24 cellular contexts compared by ENCODE assay signal in genomic region chr15:90974216-90974615, GRCh38. TPM values are rescaled to one million over a fixed set of nuclear protein-coding genes. Genes with fewer than 3 reads are reported as not detected.
DNase-seq lines count a peak whose midpoint lies in the region; ATAC-seq and TF ChIP-seq lines count a peak whose summit lies in the region.
"Had no signal": no experiment of that assay in that cellular context is flagged by ENCODE, and none has a peak within 500 bp of the region (broad histone marks: within the 10 kb centered on the region; RNA-seq: fewer than 3 reads in every experiment).

No MANE protein-coding gene starts in this region.

- H3K9ac ChIP-seq in endodermal cell (ENCODE audit: extremely low read depth, low read length, poor library complexity, severe bottlenecking) = no peak overlapping the region
- H3K9ac ChIP-seq: BLaER1 treated with 17β-estradiol and CSF1 and Interleukin-3, amounts not matched to agents 10 nM and 100 nM; GM23248 had no signal

- ATAC-seq in stimulated activated naive CD8-positive, alpha-beta T cell treated with anti-CD3 and anti-CD28 coated beads, Interleukin-15, amount 100 ng/mL, for 72 hours = peak; percentile 12
- no peak for ATAC-seq in stimulated activated naive CD8-positive, alpha-beta T cell treated with anti-CD3 and anti-CD28 coated beads, Interleukin-15, Interleukin-2, amounts not matched to agents 100 U/mL and 50 U/mL, for 24 hours
- ATAC-seq: GM12878, HCT116 had no signal

- H3K4me3 ChIP-seq in endodermal cell (ENCODE audit: low read length) (no peak overlapping the region), prostate gland (no peak overlapping the region)
- H3K4me3 ChIP-seq: A549; BLaER1 treated with 17β-estradiol and CSF1 and Interleukin-3, amounts not matched to agents 10 nM and 100 nM; GM12878; GM23248 had no signal

- DNase-seq in stimulated activated naive CD8-positive, alpha-beta T cell treated with anti-CD3 and anti-CD28 coated beads, Interleukin-15, amount 100 ng/mL, for 72 hours = no peak
- no peak for DNase-seq in stimulated activated naive CD8-positive, alpha-beta T cell treated with anti-CD3 and anti-CD28 coated beads, Interleukin-15, Interleukin-2, amounts not matched to agents 100 U/mL and 50 U/mL, for 24 hours
- no peak for DNase-seq in endodermal cell
- no peak for DNase-seq in progenitor cell of endocrine pancreas (ENCODE audit: low spot score, unreplicated experiment)
- no peak for DNase-seq in prostate gland (ENCODE audit: low spot score)
- no peak for DNase-seq in NCI-H1417 (lab: John Stamatoyannopoulos, UW)
- DNase-seq: 8988T; ACHN; AML-193; BE2C; CD4-positive, alpha-beta T cell; CD8-positive, alpha-beta memory T cell; DMS 273 treated with DMSO at 0.1 percent for 48 hours; DMS79; EL; GDM1; GM23248; H9 had no signal

- intact Hi-C loops in prostate gland (cut with DNase I) = no loop called here

- H3K27me3 ChIP-seq in endodermal cell (ENCODE audit: control insufficient read depth, insufficient read depth, low read length, poor library complexity, severe bottlenecking) (no peaks in the 10 kb centered on the region), prostate gland (replicated peaks; ENCODE audit: insufficient read depth) (no peaks in the 10 kb centered on the region)
- H3K27me3 ChIP-seq: BE2C; BLaER1 treated with 17β-estradiol and CSF1 and Interleukin-3, amounts not matched to agents 10 nM and 100 nM had no signal

- TF ChIP-seq CTCF in endodermal cell (conservative IDR thresholded peaks at IDR 0.05) (no peak), progenitor cell of endocrine pancreas (IDR thresholded peaks at IDR 0.05; ENCODE audit: unreplicated experiment) (no peak), prostate gland (IDR thresholded peaks at IDR 0.05) (no peak)

- H3K4me3 Mint-ChIP-seq in stimulated activated naive CD8-positive, alpha-beta T cell treated with anti-CD3 and anti-CD28 coated beads, Interleukin-15, amount 100 ng/mL, for 72 hours = no peak overlapping the region
- H3K4me3 Mint-ChIP-seq in endodermal cell = no peak overlapping the region
- H3K4me3 Mint-ChIP-seq in progenitor cell of endocrine pancreas (ENCODE audit: low read depth) = no peak overlapping the region
- H3K4me3 Mint-ChIP-seq: CD14-positive monocyte; CD4-positive, alpha-beta T cell; CD8-positive, alpha-beta memory T cell; H9 had no signal

- H3K4me1 ChIP-seq in endodermal cell (ENCODE audit: control insufficient read depth, insufficient read depth, low read length) (no peaks in the 10 kb centered on the region), prostate gland (replicated peaks) (no peaks in the 10 kb centered on the region)
- H3K4me1 ChIP-seq: BE2C; BLaER1 treated with 17β-estradiol and CSF1 and Interleukin-3, amounts not matched to agents 10 nM and 100 nM had no signal

- 94 to 95% methylated on average over 19 to 21 of the region's 21 CpGs for WGBS in endodermal cell (ENCODE audit: insufficient coverage in 1 of 2, insufficient read length in 1 of 2), 2 experiments
- 90% methylated on average over 21 of the region's 21 CpGs for WGBS in prostate gland

- no peak overlapping the region for H3K27ac Mint-ChIP-seq in stimulated activated naive CD8-positive, alpha-beta T cell treated with anti-CD3 and anti-CD28 coated beads, Interleukin-15, amount 100 ng/mL, for 72 hours
- peak overlapping the region; percentile 19 for H3K27ac Mint-ChIP-seq in endodermal cell
- peak overlapping the region; percentile 27 for H3K27ac Mint-ChIP-seq in progenitor cell of endocrine pancreas
- H3K27ac Mint-ChIP-seq: CD4-positive, alpha-beta T cell; H9 had no signal

- no peaks in the 10 kb centered on the region for H3K9me3 Mint-ChIP-seq in stimulated activated naive CD8-positive, alpha-beta T cell treated with anti-CD3 and anti-CD28 coated beads, Interleukin-15, amount 100 ng/mL, for 72 hours
- no peaks in the 10 kb centered on the region for H3K9me3 Mint-ChIP-seq in endodermal cell
- H3K9me3 Mint-ChIP-seq in progenitor cell of endocrine pancreas (ENCODE audit: low read depth) = no peaks in the 10 kb centered on the region
- H3K9me3 Mint-ChIP-seq: CD14-positive monocyte; CD4-positive, alpha-beta T cell; CD8-positive, alpha-beta memory T cell; H9 had no signal

- H3K27ac ChIP-seq in endodermal cell (ENCODE audit: low read depth, low read length) (no peak overlapping the region), prostate gland (no peak overlapping the region)
- H3K27ac ChIP-seq: A549; BLaER1 treated with 17β-estradiol and CSF1 and Interleukin-3, amounts not matched to agents 10 nM and 100 nM; GM23248 had no signal

- H3K9me3 ChIP-seq in endodermal cell (ENCODE audit: control insufficient read depth, low read length) = no peaks in the 10 kb centered on the region
- H3K9me3 ChIP-seq in prostate gland = no peaks in the 10 kb centered on the region
- H3K9me3 ChIP-seq: A549; BE2C; BLaER1 treated with 17β-estradiol and CSF1 and Interleukin-3, amounts not matched to agents 10 nM and 100 nM had no signal

- peaks cover 70% of the 10 kb centered on the region for H3K36me3 Mint-ChIP-seq in endodermal cell (ENCODE audit: low read depth)
- peaks cover 29% of the 10 kb centered on the region for H3K36me3 Mint-ChIP-seq in progenitor cell of endocrine pancreas (ENCODE audit: insufficient read depth)

- no peaks in the 10 kb centered on the region for H3K4me1 Mint-ChIP-seq in stimulated activated naive CD8-positive, alpha-beta T cell treated with anti-CD3 and anti-CD28 coated beads, Interleukin-15, amount 100 ng/mL, for 72 hours
- no peaks in the 10 kb centered on the region for H3K4me1 Mint-ChIP-seq in endodermal cell
- H3K4me1 Mint-ChIP-seq in progenitor cell of endocrine pancreas (ENCODE audit: low read depth) = peaks cover 10% of the 10 kb centered on the region
- H3K4me1 Mint-ChIP-seq: CD14-positive monocyte; CD8-positive, alpha-beta memory T cell; H9 had no signal

- peaks cover 80% of the 10 kb centered on the region for H3K36me3 ChIP-seq in endodermal cell (ENCODE audit: control insufficient read depth, insufficient read depth, low read length)
- H3K36me3 ChIP-seq in prostate gland = no peaks in the 10 kb centered on the region

- H3K27me3 Mint-ChIP-seq in stimulated activated naive CD8-positive, alpha-beta T cell treated with anti-CD3 and anti-CD28 coated beads, Interleukin-15, amount 100 ng/mL, for 72 hours = no peaks in the 10 kb centered on the region
- H3K27me3 Mint-ChIP-seq in endodermal cell (ENCODE audit: insufficient read depth) (no peaks in the 10 kb centered on the region), progenitor cell of endocrine pancreas (no peaks in the 10 kb centered on the region)
- H3K27me3 Mint-ChIP-seq: CD4-positive, alpha-beta T cell had no signal

- TF ChIP-seq POLR2A in prostate gland (IDR thresholded peaks at IDR 0.05) = no peak

RNA-seq across cellular contexts. Expression of gene RCCD1, which starts 19.5 kb away (rescaled TPM):
- 10 to 100 TPM; 19.8 to 20.9 TPM for total RNA-seq in endodermal cell
- polyA plus RNA-seq in endodermal cell (2013, experiment 1 of 2) = 20.6 TPM
- polyA plus RNA-seq in endodermal cell (2013, experiment 2 of 2) = 16.9 TPM
- 20.6 and 23.0 TPM in 2 replicates for total RNA-seq in progenitor cell of endocrine pancreas
- total RNA-seq in prostate gland = 10 to 100 TPM in 1 of 2 donors, 1 to 10 TPM in 1; 9.1 to 13.0 TPM
- total RNA-seq: H4 had no signal

RNA-seq across cellular contexts. Expression of gene PRC1, which starts 20.1 kb away (rescaled TPM):
- 100 to 1,000 TPM in 1 of 2 donors, 10 to 100 TPM in 1; 67.3 to 127 TPM for total RNA-seq in endodermal cell
- 190 TPM for polyA plus RNA-seq in endodermal cell (2013, experiment 1 of 2)
- polyA plus RNA-seq in endodermal cell (2013, experiment 2 of 2) = 187 TPM
- 79.1 and 81.5 TPM in 2 replicates for total RNA-seq in progenitor cell of endocrine pancreas
- 10 to 100 TPM; 13.5 to 37.0 TPM for total RNA-seq in prostate gland

RNA-seq across cellular contexts. Expression of gene UNC45A, which starts 39.1 kb away (rescaled TPM):
- total RNA-seq in endodermal cell (10 to 100 TPM; 92.5 to 96.6 TPM), progenitor cell of endocrine pancreas (83.4 and 90.6 TPM in 2 replicates), prostate gland (10 to 100 TPM; 52.2 to 70.1 TPM)
- 54.1 TPM for polyA plus RNA-seq in endodermal cell (2013, experiment 1 of 2)
- 47.9 TPM for polyA plus RNA-seq in endodermal cell (2013, experiment 2 of 2)

RNA-seq across cellular contexts. Expression of gene HDDC3, which starts 41.9 kb away (rescaled TPM):
- total RNA-seq in endodermal cell (10 to 100 TPM; 15.3 to 21.5 TPM), progenitor cell of endocrine pancreas (14.5 and 16.6 TPM in 2 replicates), prostate gland (10 to 100 TPM; 16.2 to 30.6 TPM)
- 18.1 TPM for polyA plus RNA-seq in endodermal cell (2013, experiment 1 of 2)
- 14.4 TPM for polyA plus RNA-seq in endodermal cell (2013, experiment 2 of 2)

RNA-seq across cellular contexts. Expression of gene VPS33B, which starts 48.2 kb away (rescaled TPM):
- total RNA-seq in endodermal cell = 10 to 100 TPM; 22.4 to 25.0 TPM
- polyA plus RNA-seq in endodermal cell (2013, experiment 1 of 2) = 22.3 TPM
- 16.8 TPM for polyA plus RNA-seq in endodermal cell (2013, experiment 2 of 2)
- 28.0 and 33.3 TPM in 2 replicates for total RNA-seq in progenitor cell of endocrine pancreas
- total RNA-seq in prostate gland = 10 to 100 TPM in 1 of 2 donors, 1 to 10 TPM in 1; 9.4 to 18.3 TPM

Comparison
In these comparisons a context has a peak if more than half of its experiments do, and no peak if none do; other contexts are left out.
1. H3K27ac Mint-ChIP-seq: peak in endodermal cell (single experiment) and progenitor cell of endocrine pancreas (single experiment); none in stimulated activated naive CD8-positive, alpha-beta T cell treated with anti-CD3 and anti-CD28 coated beads, Interleukin-15, amount 100 ng/mL, for 72 hours (0 of 2).